Comparison of ENCODE assay signal across 1 cellular context in genomic region chr15:28895566-28895965, GRCh38.
TF ChIP-seq lines count a peak whose summit lies in the region.

No MANE protein-coding gene starts in this region.

TF ChIP-seq in IMR-90, 13 proteins besides CTCF, POLR2A, EP300 and RAD21:
- TF ChIP-seq USF2 (IDR thresholded peaks at IDR 0.05; ENCODE audit: low read depth, low read length) (no peak), BHLHE40 (IDR thresholded peaks at IDR 0.05; ENCODE audit: low read depth, low read length) (no peak), NFE2L2 (IDR thresholded peaks at IDR 0.05; ENCODE audit: low read depth, low read length) (no peak), MXI1 (IDR thresholded peaks at IDR 0.05; ENCODE audit: borderline replicate concordance, low read depth, low read length) (no peak), SMC3 (IDR thresholded peaks at IDR 0.05; ENCODE audit: low read depth, low read length) (no peak), CEBPB (IDR thresholded peaks at IDR 0.05; ENCODE audit: low read depth, low read length) (no peak), RFX5 (IDR thresholded peaks at IDR 0.05; ENCODE audit: low read depth, low read length) (no peak), RCOR1 (IDR thresholded peaks at IDR 0.05; ENCODE audit: insufficient replicate concordance, low read length) (no peak)
